Comparison of ENCODE assay signal across 8 cellular contexts in genomic region chr1:67213164-67213563, GRCh38. TPM values are rescaled to one million over a fixed set of nuclear protein-coding genes. Genes with fewer than 3 reads are reported as not detected.
A peak's percentile ranks its signal among the peaks of the same experiment; 100 is the strongest.
DNase-seq lines count a peak whose midpoint lies in the region; ATAC-seq and TF ChIP-seq lines count a peak whose summit lies in the region.

No MANE protein-coding gene starts in this region.

- H3K4me1 Mint-ChIP-seq in glutamatergic neuron (ENCODE audit: low read depth, unreplicated experiment): peaks cover 6% of the 10 kb centered on the region

- POLR2A ChIA-PET in RWPE1 (lab: Yijun Ruan, JAX; ENCODE audit: low non-redundant PET): no interaction called here

- CTCF ChIA-PET in RWPE1 (lab: Yijun Ruan, JAX): interaction anchor here (0.5 to 6.4 kb wide), 16 partner anchors 13 to 448 kb away, joined by 3 to 41 read pairs (median 4); no protein-coding TSS in a partner anchor

- TF ChIP-seq CTCF in GM12874 (IDR thresholded peaks at IDR 0.05; ENCODE audit: insufficient read depth, low read depth, low read length) (peak; percentile 69), RWPE1 (conservative IDR thresholded peaks at IDR 0.05; ENCODE audit: low read depth) (peak; percentile 46), glutamatergic neuron (IDR thresholded peaks at IDR 0.05; ENCODE audit: partially characterized antibody, unreplicated experiment) (peak; percentile 61)

- H3K27ac ChIP-seq in RWPE1: no peak overlapping the region

- H3K36me3 Mint-ChIP-seq in glutamatergic neuron (ENCODE audit: unreplicated experiment): no peaks in the 10 kb centered on the region

- H3K9me3 Mint-ChIP-seq in glutamatergic neuron (ENCODE audit: unreplicated experiment): no peaks in the 10 kb centered on the region

- ATAC-seq in HG03025 (IDR thresholded peaks at IDR 0.05; ENCODE audit: low FRiP score, unreplicated experiment) (no peak), GM18873 (IDR thresholded peaks at IDR 0.05; ENCODE audit: low FRiP score, unreplicated experiment) (no peak)

- no peak overlapping the region for H3K4me3 Mint-ChIP-seq in glutamatergic neuron (ENCODE audit: unreplicated experiment)

- DNase-seq in AG08396 (ENCODE audit: low spot score) (peak; percentile 22), RWPE1 (ENCODE audit: low spot score) (peak; percentile 30), glutamatergic neuron (no peak), NCI-H1436 (lab: John Stamatoyannopoulos, UW) (no peak), NCI-H1930 (lab: John Stamatoyannopoulos, UW) (no peak)

- peaks cover 2% of the 10 kb centered on the region for H3K27me3 Mint-ChIP-seq in glutamatergic neuron (ENCODE audit: unreplicated experiment)

- H3K27ac Mint-ChIP-seq in glutamatergic neuron (ENCODE audit: unreplicated experiment): no peak overlapping the region

RNA-seq across cellular contexts. Expression of gene IL23R, which starts 46.9 kb away (rescaled TPM):
- total RNA-seq in glutamatergic neuron (ENCODE audit: unreplicated experiment): not detected

Comparison
In these comparisons a context has a peak if more than half of its experiments do, and no peak if none do; other contexts are left out.
1. DNase-seq: peak in AG08396 (single experiment) and RWPE1 (single experiment); none in glutamatergic neuron (single experiment), NCI-H1436 (single experiment) and NCI-H1930 (0 of 2).
2. Peak in every context shown above with its lines, with median percentiles within 50 percentile points of each other: CTCF ChIP-seq.